In the genomic region with DNA sequence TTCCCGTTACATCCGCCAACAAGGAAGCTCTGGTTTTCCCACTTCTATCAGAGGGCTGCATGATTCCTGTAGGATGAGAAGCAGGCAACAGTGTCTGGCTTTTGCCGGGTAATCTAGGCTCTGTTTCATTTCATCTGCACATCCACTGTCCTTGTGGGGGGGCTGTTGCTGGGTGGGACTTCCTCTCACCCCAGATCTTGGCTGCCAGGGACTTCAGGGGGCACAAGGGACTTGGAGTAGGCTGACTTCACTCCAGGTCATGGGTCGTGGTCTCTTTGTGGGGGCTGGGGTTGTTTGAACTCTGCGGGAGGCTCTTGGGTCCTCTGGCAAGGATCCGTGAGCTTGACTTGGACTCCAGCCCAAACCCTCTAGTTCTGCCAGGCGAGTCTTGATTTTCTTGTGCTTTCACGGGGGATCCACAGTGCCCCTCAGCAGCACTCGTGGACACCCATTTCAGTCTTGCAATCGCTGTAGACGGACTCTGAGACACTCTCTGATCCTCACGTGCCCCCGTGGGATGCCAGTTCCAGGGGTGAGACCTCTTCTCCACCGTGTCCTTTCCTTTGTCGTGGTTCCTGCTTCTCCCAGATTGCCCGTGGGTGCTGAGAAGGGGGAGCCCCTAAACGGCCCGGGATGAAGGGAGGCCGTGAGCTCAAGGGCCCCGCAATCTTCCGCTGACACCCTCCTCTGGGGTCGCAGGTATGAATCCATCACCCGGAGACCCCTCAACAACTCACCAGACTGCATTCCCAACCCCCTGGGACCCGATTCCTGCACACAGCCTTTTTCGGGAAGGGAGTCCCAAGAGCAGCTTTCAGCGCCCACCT, we compare ENCODE assay signal across 10 cellular contexts. TPM values are rescaled to one million over a fixed set of nuclear protein-coding genes. Genes with fewer than 3 reads are reported as not detected.
DNase-seq lines count a peak whose midpoint lies in the region; ATAC-seq and TF ChIP-seq lines count a peak whose summit lies in the region.
"Had no signal": no experiment of that assay in that cellular context is flagged by ENCODE, and none has a peak within 500 bp of the region (broad histone marks: within the 10 kb centered on the region; RNA-seq: fewer than 3 reads in every experiment).

No MANE protein-coding gene starts in this region.

- H3K4me3 ChIP-seq in heart right ventricle (peak overlapping the region in 9 of 10 donors; percentile 41 to 67 (median 56)), epithelial cell of esophagus (ENCODE audit: low read length) (peak overlapping the region; percentile 48), A673 (ENCODE audit: low read depth, low read length, poor library complexity, severe bottlenecking) (no peak overlapping the region)

- no TSS peak for BruUV-seq in A673 (replicated peaks; lab: Mats Ljungman, UMichigan)

- peaks cover 0 to 16% (median 2%) of the 10 kb centered on the region in 9 donors for H3K9me3 Mint-ChIP-seq in naive thymus-derived CD8-positive, alpha-beta T cell

- peaks cover 0 to 30% (median 0%) of the 10 kb centered on the region in 11 donors for H3K9me3 ChIP-seq in heart right ventricle
- H3K9me3 ChIP-seq in A673 (ENCODE audit: low read depth, low read length, poor library complexity, severe bottlenecking): no peaks in the 10 kb centered on the region

- peak overlapping the region in 7 of 10 donors; percentile 13 to 49 (median 35) for H3K27ac ChIP-seq in heart right ventricle
- no peak overlapping the region for H3K27ac ChIP-seq in A673 (ENCODE audit: low read depth, low read length, poor library complexity, severe bottlenecking)

- H3K27ac Mint-ChIP-seq in naive thymus-derived CD8-positive, alpha-beta T cell: no peak overlapping the region

- POLR2A ChIA-PET in naive thymus-derived CD8-positive, alpha-beta T cell (lab: Charles Lee): no interaction called here
- POLR2A ChIA-PET in A673 (lab: Charles Lee; ENCODE audit: low non-redundant PET): no interaction called here

- intact Hi-C loops in heart right ventricle (cut with DNase I) (loop anchor here in 1 of 10 donors (10.0 kb wide), 1 partner anchor 567 kb away; the partner anchor contains the start of gene ZNF736), left ventricle myocardium superior (cut with micrococcal nuclease) (no loop called here), A673 (cut with micrococcal nuclease; ENCODE audit: unreplicated experiment) (loop anchor here (10.0 kb wide), 1 partner anchor 57 kb away; no protein-coding TSS in a partner anchor)

- H3K4me1 Mint-ChIP-seq in naive thymus-derived CD8-positive, alpha-beta T cell: peaks cover 10 to 29% (median 22%) of the 10 kb centered on the region in 4 donors

- peaks cover 0 to 10% (median 1%) of the 10 kb centered on the region in 3 donors for H3K36me3 Mint-ChIP-seq in naive thymus-derived CD8-positive, alpha-beta T cell

- H3K27me3 ChIP-seq in heart right ventricle (peaks cover 0 to 17% (median 0%) of the 10 kb centered on the region in 7 donors), A673 (replicated peaks; ENCODE audit: insufficient read depth, low read depth, low read length, poor library complexity) (no peaks in the 10 kb centered on the region)

- ATAC-seq in heart right ventricle (no peak), left ventricle myocardium superior (no peak), HG03565 (IDR thresholded peaks at IDR 0.05; ENCODE audit: unreplicated experiment) (no peak)
- ATAC-seq in naive thymus-derived CD8-positive, alpha-beta T cell: no peak
- ATAC-seq: PC-3 had no signal

- H3K36me3 ChIP-seq in heart right ventricle: no peaks in the 10 kb centered on the region
- H3K36me3 ChIP-seq in A673 (ENCODE audit: insufficient read depth, low read length, poor library complexity, severe bottlenecking): no peaks in the 10 kb centered on the region

- H3K4me3 Mint-ChIP-seq in naive thymus-derived CD8-positive, alpha-beta T cell: peak overlapping the region in 8 of 10 donors; percentile 10 to 85 (median 68)

- WGBS in heart right ventricle, 2 donors: 74 to 76% methylated on average over 26 of the region's 26 CpGs

- no peak for TF ChIP-seq CTCF in heart right ventricle (IDR thresholded peaks at IDR 0.05)
- TF ChIP-seq CTCF in epithelial cell of esophagus (IDR thresholded peaks at IDR 0.05; ENCODE audit: insufficient read depth, low read depth, low read length, missing control alignments): no peak
- no peak for TF ChIP-seq CTCF in A673 (conservative IDR thresholded peaks at IDR 0.05; ENCODE audit: low read depth, low read length)

- CTCF ChIA-PET in A673 (lab: Charles Lee): no interaction called here

- DNase-seq in heart right ventricle (no peak), left ventricle myocardium superior (no peak), epithelial cell of esophagus (ENCODE audit: low read depth) (no peak), ureter (ENCODE audit: low spot score) (peak; percentile 34), NCI-H524 treated with DMSO at 0.1 percent for 48 hours (lab: John Stamatoyannopoulos, UW) (no peak), A673 (ENCODE audit: low spot score) (no peak)
- no peak for DNase-seq in naive thymus-derived CD8-positive, alpha-beta T cell
- DNase-seq: AML-193, PC-3 had no signal

- H3K4me1 ChIP-seq in heart right ventricle (peaks cover 0 to 17% (median 9%) of the 10 kb centered on the region in 9 donors), A673 (ENCODE audit: insufficient read depth, low read length, poor library complexity, severe bottlenecking) (no peaks in the 10 kb centered on the region)

- H3K27me3 Mint-ChIP-seq in naive thymus-derived CD8-positive, alpha-beta T cell: peaks cover 27 to 86% (median 61%) of the 10 kb centered on the region in 5 donors

RNA-seq across cellular contexts. Expression of gene ZNF273, which starts 21.4 kb away (rescaled TPM):
- total RNA-seq in heart right ventricle (1 to 10 TPM in 9 of 10 donors, under 1 TPM in 1; 1.00 to 2.3 (median 1.6) TPM), left ventricle myocardium superior (2.4 TPM), ureter (11.6 TPM), A673 (2021) (10.1 and 11.5 TPM in 2 replicates)
- polyA plus RNA-seq in heart right ventricle: 1 to 10 TPM in 1 of 2 donors, under 1 TPM in 1; 0.90 to 3.1 TPM
- 1 to 10 TPM; 9.5 TPM for total RNA-seq in naive thymus-derived CD8-positive, alpha-beta T cell
- 1 to 10 TPM; 3.6 to 4.6 (median 4.5) TPM for polyA plus RNA-seq in naive thymus-derived CD8-positive, alpha-beta T cell
